In the genomic region with DNA sequence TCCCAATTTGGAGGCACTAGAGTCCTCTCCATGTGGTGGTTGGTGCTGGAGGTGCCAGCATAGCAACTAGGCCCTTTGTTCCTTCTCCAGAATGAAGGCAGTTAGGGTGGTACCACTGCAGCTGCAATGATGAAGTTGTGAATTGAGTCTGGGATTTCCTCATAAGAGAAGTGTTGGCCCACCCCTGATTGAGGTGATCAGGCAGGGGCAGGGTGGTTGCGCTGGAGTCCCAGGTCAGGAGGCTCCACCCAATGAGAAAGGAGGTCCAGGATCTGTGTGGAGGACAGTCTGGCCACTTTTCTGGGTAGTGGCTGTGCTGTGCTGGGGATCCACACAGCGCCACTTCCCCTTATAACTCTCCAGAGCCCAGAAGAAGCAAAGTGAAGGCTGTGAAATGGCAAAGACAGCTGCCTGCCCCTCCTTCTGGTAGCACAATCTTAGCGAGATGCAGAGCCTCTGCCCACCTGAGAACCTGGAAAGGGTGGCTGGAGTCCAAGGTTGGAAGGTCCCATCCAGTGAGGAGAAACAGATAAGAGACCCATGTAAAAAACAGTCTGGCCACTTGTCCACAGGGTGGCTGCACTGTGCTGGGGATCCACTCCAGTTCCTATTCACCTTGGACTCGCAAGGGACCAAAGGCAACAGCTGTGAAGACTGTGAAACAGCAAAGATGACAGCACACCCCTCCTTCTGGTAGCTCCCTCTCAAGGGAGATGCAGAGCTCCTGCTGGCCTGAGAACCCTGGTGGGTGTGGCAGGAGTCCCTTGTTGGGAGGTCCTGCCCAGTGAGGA, we compare ENCODE assay signal across 22 cellular contexts.
"Had no signal": no experiment of that assay in that cellular context is flagged by ENCODE, and none has a peak within 500 bp of the region (broad histone marks: within the 10 kb centered on the region; RNA-seq: fewer than 3 reads in every experiment).

No MANE protein-coding gene starts in this region.

- H3K4me3 ChIP-seq: adrenal gland, body of pancreas, colonic mucosa, lower lobe of right lung, mucosa of descending colon, spleen, uterus had no signal

- H3K4me1 ChIP-seq: adrenal gland, body of pancreas, colonic mucosa, lower lobe of right lung, spleen, uterus had no signal

- DNase-seq: activated CD4-positive, alpha-beta memory T cell treated with anti-CD3 and anti-CD28 coated beads for 36 hours; activated CD4-positive, alpha-beta T cell treated with anti-CD3 and anti-CD28 coated beads, Interleukin-2, amount 10 ng/mL, durations not matched to agents 24 days and 14 days; activated CD4-positive, CD25-positive, alpha-beta regulatory T cell treated with anti-CD3 and anti-CD28 coated beads, Interleukin-2, amount 50 U/mL, for 72 hours; activated CD8-positive, alpha-beta memory T cell treated with anti-CD3 and anti-CD28 coated beads, Interleukin-2, amount 50 U/mL, for 4 hours; activated effector memory CD4-positive, alpha-beta T cell treated with anti-CD3 and anti-CD28 coated beads, Interleukin-2, amount 50 U/mL, for 16 hours; activated naive CD4-positive, alpha-beta T cell treated with anti-CD3 and anti-CD28 coated beads for 36 hours; activated naive CD8-positive, alpha-beta T cell treated with anti-CD3 and anti-CD28 coated beads for 36 hours; activated T-cell treated with anti-CD3 and anti-CD28 coated beads, Interleukin-2, amount 50 U/mL, for 1 hour; adrenal gland; aorta; body of pancreas; colonic mucosa; effector CD8-positive, alpha-beta T cell; kidney glomerular epithelial cell; lower lobe of right lung; mucosa of descending colon; right cardiac atrium; spleen; uterus had no signal

- H3K27ac ChIP-seq: adrenal gland, body of pancreas, colonic mucosa, epithelial cell of prostate, lower lobe of right lung, spleen, uterus had no signal

- H3K9me3 ChIP-seq: adrenal gland, body of pancreas, colonic mucosa, lower lobe of right lung, mucosa of descending colon, uterus had no signal

- H3K36me3 ChIP-seq: adrenal gland, colonic mucosa, lower lobe of right lung, spleen, uterus had no signal

- H3K27me3 ChIP-seq: adrenal gland, body of pancreas, colonic mucosa, spleen, uterus had no signal

- ATAC-seq: body of pancreas; left lobe of liver; lower lobe of right lung; mucosa of descending colon; natural killer cell treated with Interleukin-12 subunit alpha and Interleukin-12 subunit beta and Interleukin-15 and Interleukin-18, amount 100 ng/mL, for 72 hours; right cardiac atrium had no signal
